Comparison of ENCODE assay signal across 1 cellular context in genomic region chr20:64063389-64064144, GRCh38.
TF ChIP-seq lines count a peak whose summit lies in the region.

No MANE protein-coding gene starts in this region.

TF ChIP-seq in GM23338, 12 proteins besides CTCF, POLR2A, EP300 and RAD21 (continued from another document):
- TF ChIP-seq, protein P1, sequence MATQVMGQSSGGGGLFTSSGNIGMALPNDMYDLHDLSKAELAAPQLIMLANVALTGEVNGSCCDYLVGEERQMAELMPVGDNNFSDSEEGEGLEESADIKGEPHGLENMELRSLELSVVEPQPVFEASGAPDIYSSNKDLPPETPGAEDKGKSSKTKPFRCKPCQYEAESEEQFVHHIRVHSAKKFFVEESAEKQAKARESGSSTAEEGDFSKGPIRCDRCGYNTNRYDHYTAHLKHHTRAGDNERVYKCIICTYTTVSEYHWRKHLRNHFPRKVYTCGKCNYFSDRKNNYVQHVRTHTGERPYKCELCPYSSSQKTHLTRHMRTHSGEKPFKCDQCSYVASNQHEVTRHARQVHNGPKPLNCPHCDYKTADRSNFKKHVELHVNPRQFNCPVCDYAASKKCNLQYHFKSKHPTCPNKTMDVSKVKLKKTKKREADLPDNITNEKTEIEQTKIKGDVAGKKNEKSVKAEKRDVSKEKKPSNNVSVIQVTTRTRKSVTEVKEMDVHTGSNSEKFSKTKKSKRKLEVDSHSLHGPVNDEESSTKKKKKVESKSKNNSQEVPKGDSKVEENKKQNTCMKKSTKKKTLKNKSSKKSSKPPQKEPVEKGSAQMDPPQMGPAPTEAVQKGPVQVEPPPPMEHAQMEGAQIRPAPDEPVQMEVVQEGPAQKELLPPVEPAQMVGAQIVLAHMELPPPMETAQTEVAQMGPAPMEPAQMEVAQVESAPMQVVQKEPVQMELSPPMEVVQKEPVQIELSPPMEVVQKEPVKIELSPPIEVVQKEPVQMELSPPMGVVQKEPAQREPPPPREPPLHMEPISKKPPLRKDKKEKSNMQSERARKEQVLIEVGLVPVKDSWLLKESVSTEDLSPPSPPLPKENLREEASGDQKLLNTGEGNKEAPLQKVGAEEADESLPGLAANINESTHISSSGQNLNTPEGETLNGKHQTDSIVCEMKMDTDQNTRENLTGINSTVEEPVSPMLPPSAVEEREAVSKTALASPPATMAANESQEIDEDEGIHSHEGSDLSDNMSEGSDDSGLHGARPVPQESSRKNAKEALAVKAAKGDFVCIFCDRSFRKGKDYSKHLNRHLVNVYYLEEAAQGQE (IDR thresholded peaks at IDR 0.05; ENCODE audit: unreplicated experiment), result no peak
- no peak for TF ChIP-seq EZH2 (IDR thresholded peaks at IDR 0.05; ENCODE audit: low read depth, unreplicated experiment)
- no peak for TF ChIP-seq JUNB (IDR thresholded peaks at IDR 0.05; ENCODE audit: unreplicated experiment)
- TF ChIP-seq CREB1 (CRISPR knock-in tag; IDR thresholded peaks at IDR 0.05; ENCODE audit: low read depth), result no peak
- no peak for TF ChIP-seq STAT1 (IDR thresholded peaks at IDR 0.05; ENCODE audit: unreplicated experiment)
- no peak for TF ChIP-seq NANOG (IDR thresholded peaks at IDR 0.05; ENCODE audit: borderline replicate concordance)
- TF ChIP-seq EZH2phosphoT487 (IDR thresholded peaks at IDR 0.05; ENCODE audit: unreplicated experiment), result no peak
